8 cellular contexts compared by ENCODE assay signal in genomic region chr9:137241490-137242328, GRCh38. TPM values are rescaled to one million over a fixed set of nuclear protein-coding genes. Genes with fewer than 3 reads are reported as not detected.
A peak's percentile ranks its signal among the peaks of the same experiment; 100 is the strongest.
DNase-seq lines count a peak whose midpoint lies in the region; TF ChIP-seq lines count a peak whose summit lies in the region.

No MANE protein-coding gene starts in this region.

- peaks cover 10 to 12% of the 10 kb centered on the region in 2 donors for H3K36me3 Mint-ChIP-seq in CD4-positive, alpha-beta memory T cell
- H3K36me3 Mint-ChIP-seq in H9 (ENCODE audit: insufficient read depth in 1 of 3, low read depth in 3 of 3): peaks cover 19 to 26% (median 24%) of the 10 kb centered on the region in 3 experiments
- H3K36me3 Mint-ChIP-seq in progenitor cell of endocrine pancreas (ENCODE audit: insufficient read depth): peaks cover 10% of the 10 kb centered on the region

- H3F3A ChIP-seq in OCI-LY1 (ENCODE audit: insufficient read depth, low read length): no peaks in the 10 kb centered on the region

- H2AK5ac ChIP-seq in H9 (ENCODE audit: insufficient read length, low read length): no peak overlapping the region

- no peak overlapping the region; the same call in 1 of the 2 replicates for H3K14ac ChIP-seq in H9 (ENCODE audit: insufficient read depth, low read length)

- H3K4ac ChIP-seq in H9 (ENCODE audit: low read depth, low read length): no peak overlapping the region

- peak overlapping the region; percentile 53 to 97 (median 84) for H3K27ac Mint-ChIP-seq in CD4-positive, alpha-beta memory T cell
- H3K27ac Mint-ChIP-seq in H9 (0 out of 7 replicates have a peak overlapping the region, but pooled peaks of 1 of the 3 experiments have one; percentile 39), progenitor cell of endocrine pancreas (peak overlapping the region; percentile 89)

- peak overlapping the region; percentile 53 for H3K9ac ChIP-seq in H9 (ENCODE audit: extremely low read depth, insufficient read length, low read length)
- peak overlapping the region; percentile 99 for H3K9ac ChIP-seq in OCI-LY1 (ENCODE audit: low read length)

- H3K27me3 ChIP-seq in CD4-positive, alpha-beta memory T cell (ENCODE audit: insufficient read depth, low read length): no peaks in the 10 kb centered on the region
- H3K27me3 ChIP-seq in H9 (ENCODE audit: insufficient read depth, low read length) (no peaks in the 10 kb centered on the region), OCI-LY1 (ENCODE audit: insufficient read depth, low read length) (0 out of 2 replicates have a peak, but pooled peaks cover 6% of the 10 kb centered on the region)

- H3K4me2 ChIP-seq in H9 (ENCODE audit: insufficient read depth, insufficient read length, low read length) (peak overlapping the region; percentile 46), OCI-LY1 (ENCODE audit: low read length) (peak overlapping the region; percentile 100)

- H2BK15ac ChIP-seq in H9 (ENCODE audit: low read depth, low read length): no peak overlapping the region

- no peak overlapping the region for H3K23ac ChIP-seq in H9 (ENCODE audit: insufficient read length, low read depth, low read length)

- H3K27me3 Mint-ChIP-seq in CD4-positive, alpha-beta memory T cell: peaks cover 0 to 2% of the 10 kb centered on the region in 2 donors
- peaks cover 11% of the 10 kb centered on the region for H3K27me3 Mint-ChIP-seq in H9 (ENCODE audit: low read depth)
- peaks cover 5% of the 10 kb centered on the region for H3K27me3 Mint-ChIP-seq in progenitor cell of endocrine pancreas

- H4K5ac ChIP-seq in H9 (ENCODE audit: insufficient read length, low read depth, low read length): no peak overlapping the region

- peaks cover 0 to 9% (median 0%) of the 10 kb centered on the region in 8 donors for H3K9me3 Mint-ChIP-seq in CD4-positive, alpha-beta memory T cell
- H3K9me3 Mint-ChIP-seq in H9: no peaks in the 10 kb centered on the region; a peak in 2 of 5 replicates
- H3K9me3 Mint-ChIP-seq in progenitor cell of endocrine pancreas (ENCODE audit: low read depth): no peaks in the 10 kb centered on the region

- peak in 4 of 5 donors; percentile 49 to 78 (median 59) for DNase-seq in CD4-positive, alpha-beta memory T cell
- DNase-seq in H9 (no peak), activated gamma-delta T cell treated with Interleukin-2 at 50 U/mL for 16 hours (peak; percentile 78), germinal center (ENCODE audit: low spot score) (peak; percentile 63), progenitor cell of endocrine pancreas (ENCODE audit: low spot score, unreplicated experiment) (no peak), HuH-7 (ENCODE audit: low spot score) (no peak)

- no CpG with 5 or more reads among the region's 84 CpGs for WGBS in H9 (ENCODE audit: extremely low coverage, insufficient read length, low lambda C conversion rate)
- 2% methylated on average over 84 of the region's 84 CpGs for WGBS in urinary bladder

- peak overlapping the region; percentile 80 to 92 (median 82) for H3K4me3 Mint-ChIP-seq in CD4-positive, alpha-beta memory T cell
- H3K4me3 Mint-ChIP-seq in H9 (peak overlapping the region; percentile 85 to 86), progenitor cell of endocrine pancreas (ENCODE audit: low read depth) (peak overlapping the region; percentile 85)

- H3K4me1 Mint-ChIP-seq in CD4-positive, alpha-beta memory T cell: peaks cover 6 to 43% (median 22%) of the 10 kb centered on the region in 4 donors
- H3K4me1 Mint-ChIP-seq in H9 (peaks cover 24 to 37% of the 10 kb centered on the region in 2 experiments), progenitor cell of endocrine pancreas (ENCODE audit: low read depth) (peaks cover 22% of the 10 kb centered on the region)

- no peak overlapping the region for H2BK5ac ChIP-seq in H9 (ENCODE audit: insufficient read length, low read length)

- H3K23me2 ChIP-seq in H9 (ENCODE audit: insufficient read length, low read depth, low read length, poor library complexity, severe bottlenecking): peaks cover 12% of the 10 kb centered on the region

- no peak overlapping the region for H2BK12ac ChIP-seq in H9 (ENCODE audit: insufficient read length, low read depth, low read length)

- intact Hi-C loops in CD4-positive, alpha-beta memory T cell (cut with micrococcal nuclease): loop anchor here (1.0 to 5.0 kb wide), 8 partner anchors 14 to 450 kb away; partner anchors contain the start of genes ARRDC1, NELFB, TMEM141 and TPRN

- no peak overlapping the region for H2BK120ac ChIP-seq in H9 (ENCODE audit: low read depth, low read length, poor library complexity, severe bottlenecking)

- TF ChIP-seq CTCF in H9 (conservative IDR thresholded peaks at IDR 0.05) (no peak), OCI-LY1 (IDR thresholded peaks at IDR 0.05; ENCODE audit: low read length) (no peak), progenitor cell of endocrine pancreas (IDR thresholded peaks at IDR 0.05; ENCODE audit: unreplicated experiment) (no peak)

- no peaks in the 10 kb centered on the region for H3K9me3 ChIP-seq in CD4-positive, alpha-beta memory T cell (ENCODE audit: control insufficient read depth in 1 of 2, low read length in 2 of 2)
- H3K9me3 ChIP-seq in H9 (ENCODE audit: control insufficient read depth, low read depth, low read length) (no peaks in the 10 kb centered on the region), OCI-LY1 (ENCODE audit: low read length) (no peaks in the 10 kb centered on the region)

- H3K27ac ChIP-seq in CD4-positive, alpha-beta memory T cell (ENCODE audit: low read depth, low read length): peak overlapping the region; percentile 60
- H3K27ac ChIP-seq in H9 (ENCODE audit: insufficient read length, low read depth, low read length) (no peak overlapping the region), OCI-LY1 (ENCODE audit: low read depth, low read length, poor library complexity, severe bottlenecking) (no peak overlapping the region), urinary bladder (ENCODE audit: low read depth) (peak overlapping the region; percentile 96)

- no peak overlapping the region for H3K56ac ChIP-seq in H9 (ENCODE audit: insufficient read length, low read depth, low read length)

- H3K79me2 ChIP-seq in H9 (ENCODE audit: insufficient read depth, low read length) (no peaks in the 10 kb centered on the region), OCI-LY1 (ENCODE audit: insufficient read depth, low read length) (peaks cover 6% of the 10 kb centered on the region; the same call in 1 of the 2 replicates)

- peaks cover 18% of the 10 kb centered on the region for H3K36me3 ChIP-seq in CD4-positive, alpha-beta memory T cell (ENCODE audit: insufficient read depth, low read length)
- H3K36me3 ChIP-seq in OCI-LY1 (ENCODE audit: insufficient read depth, low read length): peaks cover 28% of the 10 kb centered on the region
- no peaks in the 10 kb centered on the region for H3K36me3 ChIP-seq in urinary bladder (ENCODE audit: insufficient read depth)

- peaks cover 32% of the 10 kb centered on the region for H3K4me1 ChIP-seq in CD4-positive, alpha-beta memory T cell (ENCODE audit: insufficient read depth, low read length)
- H3K4me1 ChIP-seq in H9 (ENCODE audit: insufficient read depth, low read length): peaks cover 3% of the 10 kb centered on the region; the same call in 1 of the 2 replicates
- H3K4me1 ChIP-seq in OCI-LY1 (ENCODE audit: insufficient read depth, low read length, severe bottlenecking): peaks cover 35% of the 10 kb centered on the region
- no peaks in the 10 kb centered on the region for H3K4me1 ChIP-seq in urinary bladder (ENCODE audit: insufficient read depth)

- H3K4me3 ChIP-seq in CD4-positive, alpha-beta memory T cell (ENCODE audit: low read length in 2 of 2): peak overlapping the region; percentile 6 to 63
- peak overlapping the region; percentile 100 for H3K4me3 ChIP-seq in OCI-LY1 (ENCODE audit: low read depth, low read length, poor library complexity, severe bottlenecking)
- peak overlapping the region; percentile 84 for H3K4me3 ChIP-seq in urinary bladder (ENCODE audit: low read depth, low read length)

- H3K79me1 ChIP-seq in H9 (ENCODE audit: insufficient read depth, low read depth, low read length, poor library complexity, severe bottlenecking): no peaks in the 10 kb centered on the region

- H2AFZ ChIP-seq in H9 (ENCODE audit: low read length) (no peak overlapping the region), OCI-LY1 (ENCODE audit: low read length) (no peak overlapping the region)

- H4K91ac ChIP-seq in H9 (ENCODE audit: insufficient read length, low read depth, low read length): no peak overlapping the region

- POLR2A ChIA-PET in CD4-positive, alpha-beta memory T cell (lab: Charles Lee; ENCODE audit: partially characterized antibody): interaction anchor here (0.5 to 10.3 kb wide), 40 partner anchors 10 to 451 kb away, joined by 3 to 260 read pairs (median 6); partner anchors contain the start of genes CYSRT1, DPP7, EXD3 and MAN1B1

- CTCF ChIA-PET in CD4-positive, alpha-beta memory T cell (lab: Charles Lee; ENCODE audit: partially characterized antibody): interaction anchor here (0.9 to 2.5 kb wide), 6 partner anchors 13 to 155 kb away, joined by 3 to 9 read pairs (median 6); partner anchors contain the start of genes MAN1B1 and NELFB

- H2BK20ac ChIP-seq in H9 (ENCODE audit: low read depth, low read length, poor library complexity, severe bottlenecking): no peak overlapping the region

- no peaks in the 10 kb centered on the region for H3K9me2 ChIP-seq in OCI-LY1 (ENCODE audit: low read depth, low read length)

- H3K18ac ChIP-seq in H9 (ENCODE audit: insufficient read length, low read depth, low read length): no peak overlapping the region

- no peak overlapping the region for H3T11ph ChIP-seq in H9 (ENCODE audit: low read length)

- H4K8ac ChIP-seq in H9 (replicated peaks; ENCODE audit: insufficient read length, low read depth, low read length): no peak overlapping the region

- H4K20me1 ChIP-seq in H9 (ENCODE audit: control insufficient read depth, insufficient read depth, insufficient read length) (peaks cover 3% of the 10 kb centered on the region), OCI-LY1 (ENCODE audit: insufficient read depth, low read length) (no peaks in the 10 kb centered on the region)

RNA-seq across cellular contexts. Expression of gene TUBB4B, which starts 0.6 kb away (rescaled TPM):
- 100 to 1,000 TPM in 1 of 2 experiments, 10 to 100 TPM in 1; 99.8 to 103 TPM for total RNA-seq in CD4-positive, alpha-beta memory T cell
- polyA plus RNA-seq in CD4-positive, alpha-beta memory T cell: 10 to 100 TPM; 53.1 to 64.1 TPM
- total RNA-seq in H9 (2021) (378 and 386 TPM in 2 replicates), progenitor cell of endocrine pancreas (233 and 245 TPM in 2 replicates), urinary bladder (57.9 TPM)
- 239 TPM for polyA plus RNA-seq in urinary bladder

RNA-seq across cellular contexts. Expression of gene STPG3, which starts 9.4 kb away (rescaled TPM):
- not detected for total RNA-seq in CD4-positive, alpha-beta memory T cell
- not detected for polyA plus RNA-seq in CD4-positive, alpha-beta memory T cell
- total RNA-seq in H9 (2021): not detected in 2 replicates
- not detected in 2 replicates for total RNA-seq in progenitor cell of endocrine pancreas
- not detected for total RNA-seq in urinary bladder
- not detected for polyA plus RNA-seq in urinary bladder

RNA-seq across cellular contexts. Expression of gene SLC34A3, which starts 11.0 kb away (rescaled TPM):
- total RNA-seq in CD4-positive, alpha-beta memory T cell: not detected
- polyA plus RNA-seq in CD4-positive, alpha-beta memory T cell: not detected
- not detected in 2 replicates for total RNA-seq in H9 (2021)
- total RNA-seq in progenitor cell of endocrine pancreas: 0.26 and 0.27 TPM in 2 replicates
- total RNA-seq in urinary bladder: not detected
- 0.05 TPM for polyA plus RNA-seq in urinary bladder

RNA-seq across cellular contexts. Expression of gene NELFB, which starts 13.4 kb away (rescaled TPM):
- 10 to 100 TPM; 44.3 to 44.9 TPM for total RNA-seq in CD4-positive, alpha-beta memory T cell
- polyA plus RNA-seq in CD4-positive, alpha-beta memory T cell: 10 to 100 TPM; 28.3 to 28.7 TPM
- total RNA-seq in H9 (2021) (71.4 and 71.7 TPM in 2 replicates), progenitor cell of endocrine pancreas (62.3 and 63.3 TPM in 2 replicates), urinary bladder (28.9 TPM)
- polyA plus RNA-seq in urinary bladder: 64.2 TPM

RNA-seq across cellular contexts. Expression of gene RNF224, which starts 14.4 kb away (rescaled TPM):
- total RNA-seq in CD4-positive, alpha-beta memory T cell: not detected
- not detected for polyA plus RNA-seq in CD4-positive, alpha-beta memory T cell
- total RNA-seq in H9 (2021) (0.15 and 0.20 TPM in 2 replicates), progenitor cell of endocrine pancreas (0.27 and 0.53 TPM in 2 replicates), urinary bladder (not detected)
- 0.09 TPM for polyA plus RNA-seq in urinary bladder

Comparison
In these comparisons a context has a peak if more than half of its experiments do, and no peak if none do; other contexts are left out.
1. DNase-seq: peak in CD4-positive, alpha-beta memory T cell (4 of 5), activated gamma-delta T cell treated with Interleukin-2 at 50 U/mL for 16 hours (single experiment) and germinal center (single experiment); none in H9 (single experiment), progenitor cell of endocrine pancreas (single experiment) and HuH-7 (single experiment).
2. H3K27ac ChIP-seq: peak in CD4-positive, alpha-beta memory T cell (single experiment) and urinary bladder (single experiment); none in H9 (single experiment) and OCI-LY1 (single experiment).
3. H3K4me3 ChIP-seq: peak in every context shown above with its lines; median percentile 100 in OCI-LY1; 84 in urinary bladder; 34 in CD4-positive, alpha-beta memory T cell.
4. Peak in every context shown above with its lines, with median percentiles within 50 percentile points of each other: H3K4me3 Mint-ChIP-seq.